In the genomic region with DNA sequence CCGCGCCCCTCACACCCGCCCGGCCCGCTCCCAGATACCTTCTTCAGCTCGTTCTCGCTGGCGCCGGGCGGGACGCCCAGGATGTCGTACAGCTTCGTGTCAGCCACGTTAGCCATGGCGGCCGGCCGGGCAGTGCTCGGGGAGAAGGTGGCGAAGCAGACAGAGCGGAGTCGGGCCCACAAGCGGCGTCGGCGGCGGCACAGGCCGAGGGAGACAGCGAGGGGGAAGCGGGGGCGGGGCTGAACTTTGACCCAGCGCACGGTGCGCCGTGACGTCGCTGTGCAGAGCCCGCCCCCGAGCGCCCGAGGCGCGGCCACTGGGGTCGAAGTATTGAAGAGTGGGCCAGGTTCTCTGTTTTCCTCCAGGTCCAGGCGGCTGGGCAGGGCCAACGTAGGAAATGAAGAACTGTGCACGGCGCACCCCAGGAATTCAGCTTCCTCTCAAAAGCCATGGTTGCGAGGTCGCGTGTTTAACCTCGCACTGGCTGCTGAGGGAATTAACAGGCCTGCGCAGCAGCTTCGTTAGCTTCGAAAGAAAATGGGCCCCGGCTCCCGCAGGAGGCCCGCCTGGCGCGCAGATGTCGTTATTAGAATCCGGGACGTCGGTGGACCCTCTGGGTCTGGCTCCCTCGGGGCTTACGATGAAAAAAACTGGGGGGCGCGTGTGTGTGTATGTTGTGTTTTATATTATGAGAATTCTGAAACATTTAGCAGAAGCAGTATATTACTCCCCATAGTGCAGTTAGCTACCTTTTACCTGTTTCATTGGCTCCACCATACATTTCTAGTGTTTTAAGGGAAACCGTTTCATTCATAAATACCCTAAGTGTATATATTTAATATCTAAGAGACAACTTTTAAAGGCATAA, we compare ENCODE assay signal across 8 cellular contexts. TPM values are rescaled to one million over a fixed set of nuclear protein-coding genes. Genes with fewer than 3 reads are reported as not detected.
DNase-seq lines count a peak whose midpoint lies in the region; ATAC-seq and TF ChIP-seq lines count a peak whose summit lies in the region.

DNAJA2 (minus strand) TSS at position 218 of the 868 bp plus-strand sequence; CDS start at position 116, 102 bp downstream.

- H3K4ac ChIP-seq in trophoblast cell (ENCODE audit: low read depth, low read length) = peak within 1 kb of the TSS; percentile 91

- H2BK12ac ChIP-seq in trophoblast cell (ENCODE audit: low read length) = peak within 1 kb of the TSS; percentile 41

- H2BK5ac ChIP-seq in trophoblast cell (ENCODE audit: low read depth, low read length, poor library complexity) = peak within 1 kb of the TSS; percentile 96

- peak within 1 kb of the TSS; percentile 93 for H2BK120ac ChIP-seq in trophoblast cell (ENCODE audit: insufficient read depth, low read length, poor library complexity)

- intact Hi-C loops in cardiac septum (cut with DNase I) = no loop called here

- peak within 1 kb of the TSS; percentile 98 for H4K8ac ChIP-seq in trophoblast cell (ENCODE audit: low read depth, low read length)

- H3K18ac ChIP-seq in trophoblast cell (ENCODE audit: low read length) = peak within 1 kb of the TSS; percentile 97

- TF ChIP-seq POLR2A in tibial nerve (IDR thresholded peaks at IDR 0.05) = peak; percentile 84 to 91

- H3K79me1 ChIP-seq in trophoblast cell (ENCODE audit: low read length) = peaks cover 13% of the 10 kb centered on the region

- peak; percentile 92 for ATAC-seq in HG02642 (IDR thresholded peaks at IDR 0.05; ENCODE audit: poor library complexity, unreplicated experiment)
- ATAC-seq in activated naive CD8-positive, alpha-beta T cell treated with anti-CD3 and anti-CD28 coated beads, Interleukin-2, amount 50 U/mL, for 24 hours = peak; percentile 93

- no peak within 1 kb of the TSS for H3K23ac ChIP-seq in trophoblast cell (ENCODE audit: low read length)

- H3K9me3 Mint-ChIP-seq in activated naive CD8-positive, alpha-beta T cell treated with anti-CD3 and anti-CD28 coated beads, Interleukin-2, amount 50 U/mL, for 24 hours = no peaks in the 10 kb centered on the region

- peak within 1 kb of the TSS; percentile 96 for H2AFZ ChIP-seq in trophoblast cell (ENCODE audit: insufficient read depth, low read length, poor library complexity)

- H3K4me2 ChIP-seq in trophoblast cell (ENCODE audit: low read length) = peak within 1 kb of the TSS; percentile 65

- peak; percentile 47 to 97 for TF ChIP-seq EP300 in tibial nerve (IDR thresholded peaks at IDR 0.05)

- no peaks in the 10 kb centered on the region for H3K27me3 Mint-ChIP-seq in activated naive CD8-positive, alpha-beta T cell treated with anti-CD3 and anti-CD28 coated beads, Interleukin-2, amount 50 U/mL, for 24 hours

- H3K4me3 Mint-ChIP-seq in activated naive CD8-positive, alpha-beta T cell treated with anti-CD3 and anti-CD28 coated beads, Interleukin-2, amount 50 U/mL, for 24 hours = peak within 1 kb of the TSS; percentile 94

- H3K36me3 ChIP-seq in trophoblast cell (ENCODE audit: control insufficient read depth in 1 of 2, insufficient read depth in 2 of 2, low read length in 2 of 2) (peaks cover 7 to 12% of the 10 kb centered on the region in 2 experiments), tibial nerve (peaks cover 0 to 4% (median 0%) of the 10 kb centered on the region in 3 donors)

- peak within 1 kb of the TSS; percentile 98 for H4K12ac ChIP-seq in trophoblast cell (ENCODE audit: low read depth, low read length)

- peak within 1 kb of the TSS; percentile 99 for H3K14ac ChIP-seq in trophoblast cell (ENCODE audit: low read length)

- H3K9me3 ChIP-seq in trophoblast cell (ENCODE audit: insufficient read depth, low read depth, low read length) (no peaks in the 10 kb centered on the region), tibial nerve (no peaks in the 10 kb centered on the region)

- H4K91ac ChIP-seq in trophoblast cell (ENCODE audit: low read depth, low read length) = peak within 1 kb of the TSS; percentile 95

- H3K27me3 ChIP-seq in trophoblast cell (ENCODE audit: insufficient read depth, low read length) (no peaks in the 10 kb centered on the region), tibial nerve (no peaks in the 10 kb centered on the region)

- peaks cover 0 to 6% of the 10 kb centered on the region in 2 experiments for H3K4me1 ChIP-seq in trophoblast cell (ENCODE audit: control insufficient read depth in 1 of 2, insufficient read depth in 2 of 2, low read length in 2 of 2)
- peaks cover 0 to 40% (median 18%) of the 10 kb centered on the region in 4 donors for H3K4me1 ChIP-seq in tibial nerve

- peaks cover 66% of the 10 kb centered on the region for H3K4me1 Mint-ChIP-seq in activated naive CD8-positive, alpha-beta T cell treated with anti-CD3 and anti-CD28 coated beads, Interleukin-2, amount 50 U/mL, for 24 hours

- no CpG with 5 or more reads among the region's 68 CpGs for WGBS in trophoblast cell (ENCODE audit: extremely low coverage, insufficient coverage, insufficient read length)
- 1% methylated on average over 25 to 43 of the region's 68 CpGs for WGBS in tibial nerve, 2 donors

- H3K27ac ChIP-seq in trophoblast cell (ENCODE audit: low read depth, low read length) = peak within 1 kb of the TSS; percentile 99
- H3K27ac ChIP-seq in tibial nerve = peak within 1 kb of the TSS; percentile 55 to 99 (median 97)

- H2AK5ac ChIP-seq in trophoblast cell (ENCODE audit: low read length) = peak within 1 kb of the TSS; percentile 89

- peaks cover 9% of the 10 kb centered on the region for H3K79me2 ChIP-seq in trophoblast cell (ENCODE audit: control insufficient read depth, insufficient read depth, low read length, poor library complexity)

- H3K9ac ChIP-seq in trophoblast cell (ENCODE audit: low read length) = peak within 1 kb of the TSS; percentile 96

- DNase-seq in GM12865 (ENCODE audit: low read depth) (peak; percentile 93), NCI-H1105 treated with DMSO at 0.1 percent for 48 hours (lab: John Stamatoyannopoulos, UW) (peak; percentile 93), SW480 (ENCODE audit: low spot score) (peak; percentile 82), cardiac septum (ENCODE audit: low spot score) (peak; percentile 96), trophoblast cell (peak; percentile 91 to 94), tibial nerve (ENCODE audit: low spot score in 2 of 2) (peak; percentile 87 to 90)
- peak; percentile 96 for DNase-seq in activated naive CD8-positive, alpha-beta T cell treated with anti-CD3 and anti-CD28 coated beads, Interleukin-2, amount 50 U/mL, for 24 hours

- H3K36me3 Mint-ChIP-seq in activated naive CD8-positive, alpha-beta T cell treated with anti-CD3 and anti-CD28 coated beads, Interleukin-2, amount 50 U/mL, for 24 hours (ENCODE audit: low read depth) = peaks cover 28% of the 10 kb centered on the region

- no peak for TF ChIP-seq CTCF in GM12865 (IDR thresholded peaks at IDR 0.05; ENCODE audit: insufficient read depth, low read depth, low read length, missing control alignments)
- TF ChIP-seq CTCF in tibial nerve (IDR thresholded peaks at IDR 0.05) = peak in 2 of 5 experiments; percentile 18 to 30

- H3K27ac Mint-ChIP-seq in activated naive CD8-positive, alpha-beta T cell treated with anti-CD3 and anti-CD28 coated beads, Interleukin-2, amount 50 U/mL, for 24 hours = peak within 1 kb of the TSS; percentile 97

- H3K4me3 ChIP-seq in GM12865 (ENCODE audit: low read depth, low read length) = peak within 1 kb of the TSS; percentile 73
- peak within 1 kb of the TSS; percentile 100 for H3K4me3 ChIP-seq in trophoblast cell (ENCODE audit: low read depth, low read length)
- H3K4me3 ChIP-seq in tibial nerve = peak within 1 kb of the TSS; percentile 59 to 94 (median 84)

RNA-seq across cellular contexts. Expression of gene DNAJA2, which starts in this region (rescaled TPM):
- total RNA-seq in cardiac septum = 80.6 TPM
- polyA plus RNA-seq in trophoblast cell (2013) = 76.0 and 76.3 TPM in 2 replicates
- total RNA-seq in tibial nerve = 10 to 100 TPM; 27.2 to 48.5 (median 31.7) TPM

Comparison
In these comparisons a context has a peak if more than half of its experiments do, and no peak if none do; other contexts are left out.
1. Peak in every context shown above with its lines: DNase-seq, ATAC-seq, H3K4me3 ChIP-seq and H3K27ac ChIP-seq.